8 cellular contexts compared by ENCODE assay signal in genomic region chr6:112372213-112372806, GRCh38. TPM values are rescaled to one million over a fixed set of nuclear protein-coding genes. Genes with fewer than 3 reads are reported as not detected.
DNase-seq lines count a peak whose midpoint lies in the region; ATAC-seq, FAIRE-seq and TF ChIP-seq lines count a peak whose summit lies in the region.

No MANE protein-coding gene starts in this region.

- no peaks in the 10 kb centered on the region for H3K27me3 ChIP-seq in GM23248 (replicated peaks; ENCODE audit: insufficient read depth)
- H3K27me3 ChIP-seq in endothelial cell of umbilical vein (ENCODE audit: control insufficient read depth in 2 of 2, insufficient read depth in 2 of 2, low read length in 2 of 2) = peaks cover 22 to 23% of the 10 kb centered on the region in 2 experiments
- no peaks in the 10 kb centered on the region for H3K27me3 ChIP-seq in parathyroid adenoma (ENCODE audit: control insufficient read depth, insufficient read depth, low read length)

- POLR2A ChIA-PET in endothelial cell of umbilical vein (lab: Charles Lee) = no interaction called here

- H3K9me1 ChIP-seq in endothelial cell of umbilical vein (replicated peaks; ENCODE audit: control insufficient read depth, extremely low read depth, insufficient read depth, low read length) = no peaks in the 10 kb centered on the region

- H3K4me2 ChIP-seq in GM23248 (ENCODE audit: unreplicated experiment) (no peak overlapping the region), endothelial cell of umbilical vein (ENCODE audit: insufficient read depth, low read length) (no peak overlapping the region), parathyroid adenoma (ENCODE audit: low read length) (no peak overlapping the region)

- peaks cover 47% of the 10 kb centered on the region for H3K27me3 Mint-ChIP-seq in T-helper 17 cell

- no peaks in the 10 kb centered on the region for H3K36me3 ChIP-seq in GM23248 (ENCODE audit: low read depth)
- no peaks in the 10 kb centered on the region for H3K36me3 ChIP-seq in endothelial cell of umbilical vein (ENCODE audit: control insufficient read depth in 2 of 2, extremely low read depth in 1 of 2, insufficient read depth in 2 of 2, low read length in 2 of 2)
- H3K36me3 ChIP-seq in parathyroid adenoma (ENCODE audit: control insufficient read depth, insufficient read depth, low read length) = no peaks in the 10 kb centered on the region

- H3K36me3 Mint-ChIP-seq in T-helper 17 cell (ENCODE audit: low read depth) = peaks cover 2% of the 10 kb centered on the region

- in situ Hi-C loops in GM23248 (cut with MboI) (loop anchor here (10.0 kb wide), 1 partner anchor 198 kb away; no protein-coding TSS in a partner anchor), GM13976 (cut with MboI; ENCODE audit: low sequenced_read_pairs, unreplicated experiment) (no loop called here)

- H3K4me3 Mint-ChIP-seq in T-helper 17 cell = no peak overlapping the region

- H4K20me1 ChIP-seq in GM23248 (ENCODE audit: insufficient read depth) = no peaks in the 10 kb centered on the region
- no peaks in the 10 kb centered on the region for H4K20me1 ChIP-seq in endothelial cell of umbilical vein (replicated peaks; ENCODE audit: control insufficient read depth, extremely low read depth, insufficient read depth, low read length)

- peaks cover 5% of the 10 kb centered on the region for H3K4me1 Mint-ChIP-seq in T-helper 17 cell

- H3K27ac ChIP-seq in GM23248 (no peak overlapping the region), endothelial cell of umbilical vein (ENCODE audit: insufficient read depth, low read depth, low read length) (no peak overlapping the region), parathyroid adenoma (no peak overlapping the region)

- BruUV-seq in endothelial cell of umbilical vein (replicated peaks; lab: Mats Ljungman, UMichigan) = no TSS peak

- WGBS in GM23248 (ENCODE audit: low coverage in 1 of 2, low lambda C conversion rate in 2 of 2, missing lambda C conversion rate in 2 of 2), 2 experiments = 17 to 20% methylated on average over 5 of the region's 5 CpGs

- H3F3A ChIP-seq in GM23248 (ENCODE audit: insufficient read depth) = no peaks in the 10 kb centered on the region

- H3K79me2 ChIP-seq in GM23248 (ENCODE audit: insufficient read depth) (no peaks in the 10 kb centered on the region), endothelial cell of umbilical vein (ENCODE audit: control insufficient read depth, insufficient read depth, low read length) (no peaks in the 10 kb centered on the region), parathyroid adenoma (no peaks in the 10 kb centered on the region)

- no peaks in the 10 kb centered on the region for H3K9me2 ChIP-seq in GM23248 (ENCODE audit: insufficient read depth)

- H3K4me3 ChIP-seq in GM23248 (no peak overlapping the region), endothelial cell of umbilical vein (replicated peaks in 1 of 3; ENCODE audit: insufficient read depth in 1 of 3, low read depth in 1 of 3, low read length in 3 of 3) (no peak overlapping the region), parathyroid adenoma (ENCODE audit: low read depth, low read length) (no peak overlapping the region)

- no peak overlapping the region for H3K27ac Mint-ChIP-seq in T-helper 17 cell

- DNase-seq in GM23248 (peak; percentile 66), NCI-H2171 (lab: John Stamatoyannopoulos, UW) (peak; percentile 1), endothelial cell of umbilical vein (ENCODE audit: low read depth, low spot score) (peak; percentile 49), T-helper 17 cell (no peak), GM13976 (ENCODE audit: low spot score) (no peak), NCI-H2081 treated with DMSO at 0.1 percent for 48 hours (lab: John Stamatoyannopoulos, UW) (no peak)

- H2AFZ ChIP-seq in GM23248 (no peak overlapping the region), endothelial cell of umbilical vein (ENCODE audit: low read depth, low read length) (no peak overlapping the region), parathyroid adenoma (no peak overlapping the region)

- intact Hi-C loops in endothelial cell of umbilical vein (cut with micrococcal nuclease) = loop anchor here (1.0 to 5.0 kb wide), 4 partner anchors 35 to 285 kb away; partner anchors contain the start of genes FAM229B, LAMA4 and TUBE1

- H3K9ac ChIP-seq in GM23248 (no peak overlapping the region), endothelial cell of umbilical vein (replicated peaks; ENCODE audit: extremely low read depth, insufficient read depth, low read length) (no peak overlapping the region), parathyroid adenoma (no peak overlapping the region)

- H3K4me1 ChIP-seq in GM23248 (ENCODE audit: insufficient read depth) = no peaks in the 10 kb centered on the region
- H3K4me1 ChIP-seq in endothelial cell of umbilical vein (ENCODE audit: control insufficient read depth, extremely low read depth, insufficient read depth, low read length) = no peaks in the 10 kb centered on the region
- H3K4me1 ChIP-seq in parathyroid adenoma = no peaks in the 10 kb centered on the region

- dilution Hi-C loops in endothelial cell of umbilical vein (cut with MboI; ENCODE audit: extremely low pct_ligation_motif_present, low sequenced_read_pairs) = no loop called here

- CTCF ChIA-PET in endothelial cell of umbilical vein (lab: Charles Lee) = interaction anchor here (0.9 to 1.9 kb wide), 6 partner anchors 10 to 192 kb away, joined by 3 to 14 read pairs (median 6); no protein-coding TSS in a partner anchor

- no peaks in the 10 kb centered on the region for H3K9me3 ChIP-seq in GM23248 (ENCODE audit: low read depth)
- no peaks in the 10 kb centered on the region for H3K9me3 ChIP-seq in endothelial cell of umbilical vein (replicated peaks; ENCODE audit: control insufficient read depth, insufficient read depth, low read length)
- H3K9me3 ChIP-seq in parathyroid adenoma (ENCODE audit: control insufficient read depth, low read length) = no peaks in the 10 kb centered on the region
- H3K9me3 ChIP-seq in T-helper 17 cell (ENCODE audit: control insufficient read depth, low read length, poor library complexity, severe bottlenecking) = no peaks in the 10 kb centered on the region

- peak; percentile 52 for FAIRE-seq in endothelial cell of umbilical vein (lab: Jason Lieb, UNC)

- no peak for TF ChIP-seq POLR2A in endothelial cell of umbilical vein (IDR thresholded peaks at IDR 0.05; ENCODE audit: low read depth, low read length)

- ATAC-seq in T-helper 17 cell (no peak), GM21529 (IDR thresholded peaks at IDR 0.05; ENCODE audit: unreplicated experiment) (no peak)

- TF ChIP-seq CTCF in endothelial cell of umbilical vein (IDR thresholded peaks at IDR 0.05; ENCODE audit: extremely low read depth in 1 of 2, insufficient read depth in 1 of 2, low read depth in 1 of 2, low read length in 2 of 2) = peak; percentile 32 to 36
- TF ChIP-seq CTCF in parathyroid adenoma (IDR thresholded peaks at IDR 0.05) = peak; percentile 43
- no peak for TF ChIP-seq CTCF in GM13976 (IDR thresholded peaks at IDR 0.05; ENCODE audit: borderline replicate concordance, control extremely low read depth, extremely low read depth, insufficient read depth, missing control alignments)

TF ChIP-seq in endothelial cell of umbilical vein, 7 proteins besides CTCF, POLR2A, EP300 and RAD21:
- TF ChIP-seq GATA2 (IDR thresholded peaks at IDR 0.05; ENCODE audit: insufficient read depth, insufficient read length, low read depth, low read length) (no peak), FOS (IDR thresholded peaks at IDR 0.05; ENCODE audit: borderline replicate concordance, insufficient read depth, low read length) (no peak), JUN (IDR thresholded peaks at IDR 0.05; ENCODE audit: borderline replicate concordance, insufficient read depth, insufficient read length, low read depth) (no peak), EZH2 (IDR thresholded peaks at IDR 0.05; ENCODE audit: borderline replicate concordance, low read depth, low read length, severe bottlenecking) (no peak), POLR2AphosphoS5 (IDR thresholded peaks at IDR 0.05; ENCODE audit: insufficient read depth, low read depth, low read length) (no peak), MAX (IDR thresholded peaks at IDR 0.05; ENCODE audit: insufficient read depth, insufficient read length) (no peak), MYC (IDR thresholded peaks at IDR 0.05; ENCODE audit: low read depth, low read length) (no peak)

RNA-seq across cellular contexts. Expression of gene RFPL4B, which starts 25.2 kb away (rescaled TPM):
- total RNA-seq in GM23248 (2014; rRNA removed; shearing (Covaris generic)) = not detected in 2 replicates
- 0.10 TPM in 1 of 2 replicates, not detected in the other for polyA plus RNA-seq in GM23248 (2016; fragmentation: Nextera tagmentation; extraction: Ambion mirVana)
- not detected in 2 replicates for total RNA-seq in endothelial cell of umbilical vein
- not detected in 2 replicates for polyA plus RNA-seq in endothelial cell of umbilical vein
- polyA plus RNA-seq in endothelial cell of umbilical vein (2011; cell fraction: cytosol; rRNA removed) = not detected in 2 replicates
- not detected in 2 replicates for polyA plus RNA-seq in endothelial cell of umbilical vein (2011; cell fraction: nucleus; rRNA removed)
- not detected in 2 replicates for polyA plus RNA-seq in endothelial cell of umbilical vein (2012)
- not detected in 2 replicates for polyA minus RNA-seq in endothelial cell of umbilical vein
- not detected for polyA minus RNA-seq in endothelial cell of umbilical vein (2011; cell fraction: cytosol; rRNA and poly(A)+ RNA removed)
- not detected in 2 replicates for polyA minus RNA-seq in endothelial cell of umbilical vein (2011; cell fraction: nucleus; rRNA and poly(A)+ RNA removed)
- total RNA-seq in T-helper 17 cell = not detected

Comparison
In these comparisons a context has a peak if more than half of its experiments do, and no peak if none do; other contexts are left out.
1. DNase-seq: peak in GM23248 (single experiment), NCI-H2171 (single experiment) and endothelial cell of umbilical vein (single experiment); none in T-helper 17 cell (0 of 3), GM13976 (single experiment) and NCI-H2081 treated with DMSO at 0.1 percent for 48 hours (single experiment).